Comparison of ENCODE assay signal across 2 cellular contexts in the genomic region with DNA sequence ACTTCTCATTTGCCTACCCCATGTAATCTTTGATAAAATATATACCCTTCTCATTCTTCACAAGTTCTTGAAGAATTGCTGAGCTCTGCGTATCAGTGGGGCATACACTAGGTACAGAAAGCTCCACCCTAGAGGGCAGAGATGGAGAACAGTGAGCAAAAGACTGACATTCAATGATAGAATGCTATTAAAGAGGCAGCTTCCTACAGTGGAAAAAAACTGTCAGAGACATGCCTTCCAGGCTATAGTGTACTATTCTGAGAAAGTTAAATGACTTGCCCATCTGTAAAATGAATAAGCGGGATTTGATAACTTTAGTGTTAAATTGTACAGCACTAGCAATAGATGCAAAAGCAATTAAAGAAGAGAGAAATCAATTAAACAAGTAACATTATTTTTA.
A peak's percentile ranks its signal among the peaks of the same experiment; 100 is the strongest.
TF ChIP-seq lines count a peak whose summit lies in the region.

No MANE protein-coding gene starts in this region.

TF ChIP-seq in IMR-90, 13 proteins besides CTCF, POLR2A, EP300 and RAD21:
- TF ChIP-seq MAFK (IDR thresholded peaks at IDR 0.05; ENCODE audit: low read depth, low read length) (0 out of 2 replicates have a peak, but pooled peaks have one; percentile 14), MAZ (IDR thresholded peaks at IDR 0.05; ENCODE audit: borderline replicate concordance, low read depth, low read length) (no peak)

TF ChIP-seq in endothelial cell of umbilical vein, 7 proteins besides CTCF, POLR2A, EP300 and RAD21:
- TF ChIP-seq EZH2 (IDR thresholded peaks at IDR 0.05; ENCODE audit: borderline replicate concordance, low read depth, low read length, severe bottlenecking) = no peak
- TF ChIP-seq JUN (IDR thresholded peaks at IDR 0.05; ENCODE audit: borderline replicate concordance, insufficient read depth, insufficient read length, low read depth) = no peak
- TF ChIP-seq GATA2 (IDR thresholded peaks at IDR 0.05; ENCODE audit: insufficient read depth, insufficient read length, low read depth, low read length) = no peak
- TF ChIP-seq, protein P1, sequence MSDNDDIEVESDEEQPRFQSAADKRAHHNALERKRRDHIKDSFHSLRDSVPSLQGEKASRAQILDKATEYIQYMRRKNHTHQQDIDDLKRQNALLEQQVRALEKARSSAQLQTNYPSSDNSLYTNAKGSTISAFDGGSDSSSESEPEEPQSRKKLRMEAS (IDR thresholded peaks at IDR 0.05; ENCODE audit: insufficient read depth, insufficient read length) = no peak
- TF ChIP-seq FOS (IDR thresholded peaks at IDR 0.05; ENCODE audit: borderline replicate concordance, insufficient read depth, low read length) = no peak
- TF ChIP-seq POLR2AphosphoS5 (IDR thresholded peaks at IDR 0.05; ENCODE audit: insufficient read depth, low read depth, low read length) = no peak
- no peak for TF ChIP-seq MYC (IDR thresholded peaks at IDR 0.05; ENCODE audit: low read depth, low read length)
TF ChIP-seq in endothelial cell of umbilical vein: peak in this region for 0.
